ENCODE assay signal across 1 cellular context in genomic region chrX:41333994-41334865, GRCh38.
A peak's percentile ranks its signal among the peaks of the same experiment; 100 is the strongest.
TF ChIP-seq lines count a peak whose summit lies in the region.

TSS of gene DDX3X (plus strand) at chrX:41334162. CDS start at chrX:41334253, 91 bp downstream.

TF ChIP-seq in HepG2, 621 proteins besides CTCF, POLR2A, EP300 and RAD21 (continued from another document and continues in another):
- no peak for TF ChIP-seq ZHX1 (CRISPR knock-in tag; IDR thresholded peaks at IDR 0.05; ENCODE audit: low read depth)
- TF ChIP-seq SP5 (CRISPR knock-in tag; IDR thresholded peaks at IDR 0.05; ENCODE audit: borderline replicate concordance, low read depth), result no peak
- no peak for TF ChIP-seq ZNF337 (CRISPR knock-in tag; IDR thresholded peaks at IDR 0.05; ENCODE audit: borderline replicate concordance, low read depth)
- 0 out of 2 replicates have a peak, but pooled peaks have one; percentile 38 for TF ChIP-seq ZNF138 (CRISPR knock-in tag; IDR thresholded peaks at IDR 0.05; ENCODE audit: low read depth)
- TF ChIP-seq YY1 (IDR thresholded peaks at IDR 0.05; ENCODE audit: insufficient read depth, insufficient replicate concordance, low read depth, low read length), result peak; percentile 58
- TF ChIP-seq ZSCAN12 (CRISPR knock-in tag; IDR thresholded peaks at IDR 0.05), result no peak
- no peak for TF ChIP-seq HMG20A (CRISPR knock-in tag; IDR thresholded peaks at IDR 0.05; ENCODE audit: borderline replicate concordance)
- no peak for TF ChIP-seq GTF3A (CRISPR knock-in tag; conservative IDR thresholded peaks at IDR 0.05)
- TF ChIP-seq SMAD1 (CRISPR knock-in tag; IDR thresholded peaks at IDR 0.05; ENCODE audit: borderline replicate concordance, low read depth), result no peak
- no peak; the same call in 1 of the 2 replicates for TF ChIP-seq MEIS2 (CRISPR knock-in tag; IDR thresholded peaks at IDR 0.05)
- TF ChIP-seq ZNF556 (CRISPR knock-in tag; IDR thresholded peaks at IDR 0.05; ENCODE audit: borderline replicate concordance), result no peak
- TF ChIP-seq CERS6 (CRISPR knock-in tag; IDR thresholded peaks at IDR 0.05), result no peak
- TF ChIP-seq MXD4 (CRISPR knock-in tag; IDR thresholded peaks at IDR 0.05), result no peak
- TF ChIP-seq IKZF1 (IDR thresholded peaks at IDR 0.05), result no peak
- no peak for TF ChIP-seq CBFB (CRISPR knock-in tag; IDR thresholded peaks at IDR 0.05)
- no peak for TF ChIP-seq ZBTB1 (CRISPR knock-in tag; IDR thresholded peaks at IDR 0.05; ENCODE audit: borderline replicate concordance)
- TF ChIP-seq AHR (CRISPR knock-in tag; IDR thresholded peaks at IDR 0.05), result no peak
- no peak for TF ChIP-seq CHD4 (IDR thresholded peaks at IDR 0.05; ENCODE audit: borderline replicate concordance, low read length)
- TF ChIP-seq HBP1 (CRISPR knock-in tag; IDR thresholded peaks at IDR 0.05; ENCODE audit: low read depth), result no peak
- no peak for TF ChIP-seq RNF2 (conservative IDR thresholded peaks at IDR 0.05; ENCODE audit: low read depth)
- no peak for TF ChIP-seq MIXL1 (CRISPR knock-in tag; IDR thresholded peaks at IDR 0.05)
- TF ChIP-seq ZEB1 (IDR thresholded peaks at IDR 0.05; ENCODE audit: insufficient replicate concordance, low read depth), result no peak
- no peak for TF ChIP-seq CHCHD3 (CRISPR knock-in tag; IDR thresholded peaks at IDR 0.05)
- no peak for TF ChIP-seq ZMAT5 (CRISPR knock-in tag; IDR thresholded peaks at IDR 0.05; ENCODE audit: borderline replicate concordance, low read depth)
- TF ChIP-seq ASH2L (IDR thresholded peaks at IDR 0.05; ENCODE audit: insufficient read length, low read depth, low read length), result peak; percentile 42
- no peak for TF ChIP-seq MIER3 (CRISPR knock-in tag; IDR thresholded peaks at IDR 0.05; ENCODE audit: borderline replicate concordance)
- no peak for TF ChIP-seq ZBTB49 (CRISPR knock-in tag; IDR thresholded peaks at IDR 0.05; ENCODE audit: borderline replicate concordance)
- TF ChIP-seq HOXA9 (CRISPR knock-in tag; IDR thresholded peaks at IDR 0.05; ENCODE audit: borderline replicate concordance), result no peak
- no peak for TF ChIP-seq SNRNP70 (IDR thresholded peaks at IDR 0.05; ENCODE audit: low read depth, low read length)
- TF ChIP-seq ISL2 (CRISPR knock-in tag; IDR thresholded peaks at IDR 0.05), result no peak
- TF ChIP-seq ZNF501 (CRISPR knock-in tag; IDR thresholded peaks at IDR 0.05), result no peak
- TF ChIP-seq ADNP (CRISPR knock-in tag; IDR thresholded peaks at IDR 0.05), result no peak
- no peak for TF ChIP-seq TFDP2 (CRISPR knock-in tag; IDR thresholded peaks at IDR 0.05)
- no peak for TF ChIP-seq ZNF546 (CRISPR knock-in tag; conservative IDR thresholded peaks at IDR 0.05)
- TF ChIP-seq, protein P1, sequence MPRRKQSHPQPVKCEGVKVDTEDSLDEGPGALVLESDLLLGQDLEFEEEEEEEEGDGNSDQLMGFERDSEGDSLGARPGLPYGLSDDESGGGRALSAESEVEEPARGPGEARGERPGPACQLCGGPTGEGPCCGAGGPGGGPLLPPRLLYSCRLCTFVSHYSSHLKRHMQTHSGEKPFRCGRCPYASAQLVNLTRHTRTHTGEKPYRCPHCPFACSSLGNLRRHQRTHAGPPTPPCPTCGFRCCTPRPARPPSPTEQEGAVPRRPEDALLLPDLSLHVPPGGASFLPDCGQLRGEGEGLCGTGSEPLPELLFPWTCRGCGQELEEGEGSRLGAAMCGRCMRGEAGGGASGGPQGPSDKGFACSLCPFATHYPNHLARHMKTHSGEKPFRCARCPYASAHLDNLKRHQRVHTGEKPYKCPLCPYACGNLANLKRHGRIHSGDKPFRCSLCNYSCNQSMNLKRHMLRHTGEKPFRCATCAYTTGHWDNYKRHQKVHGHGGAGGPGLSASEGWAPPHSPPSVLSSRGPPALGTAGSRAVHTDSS (CRISPR knock-in tag; conservative IDR thresholded peaks at IDR 0.05), result no peak
- no peak for TF ChIP-seq ZNF839 (CRISPR knock-in tag; IDR thresholded peaks at IDR 0.05; ENCODE audit: borderline replicate concordance)
- no peak for TF ChIP-seq ZBTB2 (CRISPR knock-in tag; IDR thresholded peaks at IDR 0.05; ENCODE audit: low read depth)
- peak; percentile 73 for TF ChIP-seq IKZF5 (CRISPR knock-in tag; IDR thresholded peaks at IDR 0.05)
- TF ChIP-seq SETDB1 (CRISPR knock-in tag; IDR thresholded peaks at IDR 0.05; ENCODE audit: borderline replicate concordance), result no peak
- TF ChIP-seq DZIP1 (CRISPR knock-in tag; IDR thresholded peaks at IDR 0.05), result no peak
- no peak for TF ChIP-seq ZFP36L2 (CRISPR knock-in tag; IDR thresholded peaks at IDR 0.05)
- no peak for TF ChIP-seq ZFP41 (CRISPR knock-in tag; IDR thresholded peaks at IDR 0.05; ENCODE audit: borderline replicate concordance)
- TF ChIP-seq ZNF20 (CRISPR knock-in tag; IDR thresholded peaks at IDR 0.05), result no peak
- no peak for TF ChIP-seq ERF (CRISPR knock-in tag; IDR thresholded peaks at IDR 0.05)
- no peak for TF ChIP-seq SP2 (CRISPR knock-in tag; IDR thresholded peaks at IDR 0.05)
- TF ChIP-seq ZBTB33 (CRISPR knock-in tag; IDR thresholded peaks at IDR 0.05), result no peak
- TF ChIP-seq ZNF570 (CRISPR knock-in tag; IDR thresholded peaks at IDR 0.05; ENCODE audit: borderline replicate concordance), result no peak
- no peak for TF ChIP-seq HOXD1 (CRISPR knock-in tag; IDR thresholded peaks at IDR 0.05)
- 0 out of 2 replicates have a peak, but pooled peaks have one; percentile 56 for TF ChIP-seq ARID2 (CRISPR knock-in tag; IDR thresholded peaks at IDR 0.05; ENCODE audit: borderline replicate concordance)
- TF ChIP-seq GATA4 (IDR thresholded peaks at IDR 0.05; ENCODE audit: borderline replicate concordance, low read depth), result peak; percentile 72; the same call in 1 of the 2 replicates
